ENCODE assay signal across 17 cellular contexts in genomic region chr15:52329980-52330379, GRCh38. TPM values are rescaled to one million over a fixed set of nuclear protein-coding genes. Genes with fewer than 3 reads are reported as not detected.
A peak's percentile ranks its signal among the peaks of the same experiment; 100 is the strongest.
DNase-seq lines count a peak whose midpoint lies in the region; ATAC-seq and TF ChIP-seq lines count a peak whose summit lies in the region.
"Had no signal": no experiment of that assay in that cellular context is flagged by ENCODE, and none has a peak within 500 bp of the region (broad histone marks: within the 10 kb centered on the region; RNA-seq: fewer than 3 reads in every experiment).

No MANE protein-coding gene starts in this region.

- DNase-seq in activated CD4-positive, CD25-positive, alpha-beta regulatory T cell (lab: John Stamatoyannopoulos, UW): no peak
- peak; percentile 56 for DNase-seq in GM12865 (ENCODE audit: low read depth)
- DNase-seq in amniotic epithelial cell (ENCODE audit: low read depth): peak; percentile 19
- no peak for DNase-seq in lower lobe of right lung
- DNase-seq in brain microvascular endothelial cell: no peak
- DNase-seq in HK-2 (ENCODE audit: unreplicated experiment): no peak
- DNase-seq in suprapubic skin (ENCODE audit: low spot score in 2 of 2): no peak
- DNase-seq: 8988T; AML-193; Caco-2; CD8-positive, alpha-beta memory T cell; DND-41; GDM1; HCEC 1CT; HFFc6 had no signal

- WGBS in suprapubic skin: 94% methylated on average over 1 of the region's 1 CpG

- TF ChIP-seq EP300 in suprapubic skin (IDR thresholded peaks at IDR 0.05): no peak

- peaks cover 35% of the 10 kb centered on the region for H3K36me3 ChIP-seq in lower lobe of right lung
- H3K36me3 ChIP-seq in brain microvascular endothelial cell (replicated peaks): peaks cover 6% of the 10 kb centered on the region
- H3K36me3 ChIP-seq in suprapubic skin: peaks cover 48% of the 10 kb centered on the region

- peaks cover 8% of the 10 kb centered on the region for H3K4me1 ChIP-seq in lower lobe of right lung
- H3K4me1 ChIP-seq in suprapubic skin: peaks cover 6% of the 10 kb centered on the region

- in situ Hi-C loops in brain microvascular endothelial cell (cut with HindIII; ENCODE audit: low pct_ligation_motif_present, low sequenced_read_pairs): no loop called here

- TF ChIP-seq CTCF in GM12865 (IDR thresholded peaks at IDR 0.05; ENCODE audit: insufficient read depth, low read depth, low read length, missing control alignments) (no peak), lower lobe of right lung (IDR thresholded peaks at IDR 0.05) (no peak), brain microvascular endothelial cell (IDR thresholded peaks at IDR 0.05; ENCODE audit: low read depth, low read length, missing control alignments) (no peak), suprapubic skin (IDR thresholded peaks at IDR 0.05) (no peak)

- TF ChIP-seq POLR2A in suprapubic skin (IDR thresholded peaks at IDR 0.05): no peak

- ATAC-seq in activated CD4-positive, CD25-positive, alpha-beta regulatory T cell treated with anti-CD3 and anti-CD28 coated beads, Interleukin-2, amount 50 U/mL, for 24 hours: peak; percentile 22 to 30
- peak; percentile 38 to 42 for ATAC-seq in lower lobe of right lung

- intact Hi-C loops in lower lobe of right lung (cut with DNase I): no loop called here

- H3K27ac ChIP-seq in lower lobe of right lung (peak overlapping the region; percentile 66), brain microvascular endothelial cell (no peak overlapping the region), suprapubic skin (no peak overlapping the region)
- H3K27ac ChIP-seq: BLaER1 had no signal

- H3K9me3 ChIP-seq in lower lobe of right lung (no peaks in the 10 kb centered on the region), suprapubic skin (no peaks in the 10 kb centered on the region)
- H3K9me3 ChIP-seq: BLaER1, Caco-2 had no signal

- H3K27me3 ChIP-seq in lower lobe of right lung (ENCODE audit: low read depth): no peaks in the 10 kb centered on the region
- no peaks in the 10 kb centered on the region for H3K27me3 ChIP-seq in brain microvascular endothelial cell (replicated peaks)
- no peaks in the 10 kb centered on the region for H3K27me3 ChIP-seq in suprapubic skin
- H3K27me3 ChIP-seq: BLaER1 had no signal

- H3K4me3 ChIP-seq in GM12865 (ENCODE audit: low read depth, low read length) (no peak overlapping the region), lower lobe of right lung (no peak overlapping the region), brain microvascular endothelial cell (ENCODE audit: low read depth, low read length) (no peak overlapping the region), suprapubic skin (no peak overlapping the region)
- H3K4me3 ChIP-seq: BLaER1 had no signal

RNA-seq across cellular contexts. Expression of gene MYO5C, which starts 34.4 kb away (rescaled TPM):
- 74.7 TPM for total RNA-seq in lower lobe of right lung
- total RNA-seq in suprapubic skin: 10 to 100 TPM; 11.2 to 31.5 (median 14.9) TPM

Comparison
In these comparisons a context has a peak if more than half of its experiments do, and no peak if none do; other contexts are left out.
1. DNase-seq: peak in GM12865 (single experiment) and amniotic epithelial cell (single experiment); none in activated CD4-positive, CD25-positive, alpha-beta regulatory T cell (0 of 4), lower lobe of right lung (single experiment), brain microvascular endothelial cell (single experiment), HK-2 (single experiment) and suprapubic skin (0 of 2).